1 cellular context compared by ENCODE assay signal in the genomic region with DNA sequence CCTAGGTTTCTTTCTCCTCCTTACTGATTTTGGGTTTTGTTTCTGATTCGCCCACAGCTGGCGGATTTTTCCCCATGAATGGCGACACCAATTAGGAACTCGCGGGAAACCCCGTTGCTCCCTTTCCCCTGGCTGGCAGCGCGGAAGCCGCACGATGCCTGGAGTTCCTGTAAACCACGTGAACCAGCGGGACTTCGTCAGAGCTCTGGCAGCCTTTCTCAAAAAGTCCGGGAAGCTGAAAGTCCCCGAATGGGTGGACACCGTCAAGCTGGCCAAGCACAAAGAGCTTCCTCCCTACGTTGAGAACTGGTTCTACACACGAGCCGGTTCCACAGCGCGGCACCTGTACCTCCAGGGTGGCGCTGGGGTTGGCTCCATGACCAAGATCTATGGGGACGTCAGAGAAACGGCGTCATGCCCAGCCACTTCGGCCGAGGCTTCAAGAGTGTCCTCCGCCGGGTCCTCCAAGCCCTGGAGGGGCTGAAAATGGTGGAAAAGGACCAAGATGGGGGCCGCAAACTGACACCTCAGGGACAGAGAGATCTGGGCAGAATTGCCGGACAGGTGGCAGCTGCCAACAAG.
TF ChIP-seq lines count a peak whose summit lies in the region.

No MANE protein-coding gene starts in this region.

TF ChIP-seq in H1, 55 proteins besides CTCF, POLR2A, EP300 and RAD21:
- TF ChIP-seq, protein P1, sequence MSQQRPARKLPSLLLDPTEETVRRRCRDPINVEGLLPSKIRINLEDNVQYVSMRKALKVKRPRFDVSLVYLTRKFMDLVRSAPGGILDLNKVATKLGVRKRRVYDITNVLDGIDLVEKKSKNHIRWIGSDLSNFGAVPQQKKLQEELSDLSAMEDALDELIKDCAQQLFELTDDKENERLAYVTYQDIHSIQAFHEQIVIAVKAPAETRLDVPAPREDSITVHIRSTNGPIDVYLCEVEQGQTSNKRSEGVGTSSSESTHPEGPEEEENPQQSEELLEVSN (IDR thresholded peaks at IDR 0.05), result peak; percentile 65; the same call in 1 of the 2 replicates
- TF ChIP-seq NANOG (IDR thresholded peaks at IDR 0.05; ENCODE audit: insufficient read depth, low read depth, low read length, poor library complexity, severe bottlenecking), result no peak
